1 cellular context compared by ENCODE assay signal in the genomic region with DNA sequence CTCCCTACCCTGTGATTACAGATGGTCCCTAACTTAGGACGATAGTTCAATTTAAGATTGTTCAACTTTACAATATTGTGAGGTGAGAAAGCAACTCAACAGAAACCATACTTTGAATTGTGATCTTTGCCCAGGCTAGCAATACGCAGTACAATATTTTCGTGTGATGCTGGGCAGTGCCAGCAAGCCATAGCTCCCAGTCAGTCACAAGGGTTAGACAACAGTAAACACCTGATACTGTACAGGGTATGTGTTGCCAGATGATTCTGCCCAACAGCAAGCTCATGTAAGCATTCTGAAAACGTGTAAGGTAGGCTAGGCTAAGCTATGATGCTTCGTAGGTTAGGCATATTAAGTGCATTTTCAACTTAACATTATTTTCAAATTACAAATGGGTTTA.
TF ChIP-seq lines count a peak whose summit lies in the region.

No MANE protein-coding gene starts in this region.

TF ChIP-seq in HepG2, 621 proteins besides CTCF, POLR2A, EP300 and RAD21:
- TF ChIP-seq KLF6 (CRISPR knock-in tag; IDR thresholded peaks at IDR 0.05) (no peak), ZNF251 (CRISPR knock-in tag; IDR thresholded peaks at IDR 0.05) (no peak), TOPORS (CRISPR knock-in tag; IDR thresholded peaks at IDR 0.05) (no peak), ZNF7 (CRISPR knock-in tag; IDR thresholded peaks at IDR 0.05) (no peak), ZNF644 (CRISPR knock-in tag; IDR thresholded peaks at IDR 0.05; ENCODE audit: low read depth) (no peak), ESRRA (CRISPR knock-in tag; IDR thresholded peaks at IDR 0.05; ENCODE audit: low read depth) (no peak), ZBTB1 (CRISPR knock-in tag; IDR thresholded peaks at IDR 0.05; ENCODE audit: borderline replicate concordance) (no peak), CENPX (CRISPR knock-in tag; IDR thresholded peaks at IDR 0.05) (no peak), ZNF724P (CRISPR knock-in tag; IDR thresholded peaks at IDR 0.05; ENCODE audit: borderline replicate concordance) (no peak)
- TF ChIP-seq, protein P1, sequence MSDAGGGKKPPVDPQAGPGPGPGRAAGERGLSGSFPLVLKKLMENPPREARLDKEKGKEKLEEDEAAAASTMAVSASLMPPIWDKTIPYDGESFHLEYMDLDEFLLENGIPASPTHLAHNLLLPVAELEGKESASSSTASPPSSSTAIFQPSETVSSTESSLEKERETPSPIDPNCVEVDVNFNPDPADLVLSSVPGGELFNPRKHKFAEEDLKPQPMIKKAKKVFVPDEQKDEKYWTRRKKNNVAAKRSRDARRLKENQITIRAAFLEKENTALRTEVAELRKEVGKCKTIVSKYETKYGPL (CRISPR knock-in tag; IDR thresholded peaks at IDR 0.05), result no peak
- TF ChIP-seq, protein P2, sequence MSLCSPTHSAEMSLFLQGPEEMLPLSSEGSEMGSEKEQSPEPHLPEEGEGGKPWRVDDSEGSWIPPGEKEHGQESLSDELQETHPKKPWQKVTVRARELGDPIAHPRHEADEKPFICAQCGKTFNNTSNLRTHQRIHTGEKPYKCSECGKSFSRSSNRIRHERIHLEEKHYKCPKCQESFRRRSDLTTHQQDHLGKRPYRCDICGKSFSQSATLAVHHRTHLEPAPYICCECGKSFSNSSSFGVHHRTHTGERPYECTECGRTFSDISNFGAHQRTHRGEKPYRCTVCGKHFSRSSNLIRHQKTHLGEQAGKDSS (CRISPR knock-in tag; IDR thresholded peaks at IDR 0.05; ENCODE audit: borderline replicate concordance, low read depth), result no peak
- TF ChIP-seq, protein P3, sequence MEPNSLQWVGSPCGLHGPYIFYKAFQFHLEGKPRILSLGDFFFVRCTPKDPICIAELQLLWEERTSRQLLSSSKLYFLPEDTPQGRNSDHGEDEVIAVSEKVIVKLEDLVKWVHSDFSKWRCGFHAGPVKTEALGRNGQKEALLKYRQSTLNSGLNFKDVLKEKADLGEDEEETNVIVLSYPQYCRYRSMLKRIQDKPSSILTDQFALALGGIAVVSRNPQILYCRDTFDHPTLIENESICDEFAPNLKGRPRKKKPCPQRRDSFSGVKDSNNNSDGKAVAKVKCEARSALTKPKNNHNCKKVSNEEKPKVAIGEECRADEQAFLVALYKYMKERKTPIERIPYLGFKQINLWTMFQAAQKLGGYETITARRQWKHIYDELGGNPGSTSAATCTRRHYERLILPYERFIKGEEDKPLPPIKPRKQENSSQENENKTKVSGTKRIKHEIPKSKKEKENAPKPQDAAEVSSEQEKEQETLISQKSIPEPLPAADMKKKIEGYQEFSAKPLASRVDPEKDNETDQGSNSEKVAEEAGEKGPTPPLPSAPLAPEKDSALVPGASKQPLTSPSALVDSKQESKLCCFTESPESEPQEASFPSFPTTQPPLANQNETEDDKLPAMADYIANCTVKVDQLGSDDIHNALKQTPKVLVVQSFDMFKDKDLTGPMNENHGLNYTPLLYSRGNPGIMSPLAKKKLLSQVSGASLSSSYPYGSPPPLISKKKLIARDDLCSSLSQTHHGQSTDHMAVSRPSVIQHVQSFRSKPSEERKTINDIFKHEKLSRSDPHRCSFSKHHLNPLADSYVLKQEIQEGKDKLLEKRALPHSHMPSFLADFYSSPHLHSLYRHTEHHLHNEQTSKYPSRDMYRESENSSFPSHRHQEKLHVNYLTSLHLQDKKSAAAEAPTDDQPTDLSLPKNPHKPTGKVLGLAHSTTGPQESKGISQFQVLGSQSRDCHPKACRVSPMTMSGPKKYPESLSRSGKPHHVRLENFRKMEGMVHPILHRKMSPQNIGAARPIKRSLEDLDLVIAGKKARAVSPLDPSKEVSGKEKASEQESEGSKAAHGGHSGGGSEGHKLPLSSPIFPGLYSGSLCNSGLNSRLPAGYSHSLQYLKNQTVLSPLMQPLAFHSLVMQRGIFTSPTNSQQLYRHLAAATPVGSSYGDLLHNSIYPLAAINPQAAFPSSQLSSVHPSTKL (CRISPR knock-in tag; IDR thresholded peaks at IDR 0.05), result no peak
- TF ChIP-seq, protein P4, sequence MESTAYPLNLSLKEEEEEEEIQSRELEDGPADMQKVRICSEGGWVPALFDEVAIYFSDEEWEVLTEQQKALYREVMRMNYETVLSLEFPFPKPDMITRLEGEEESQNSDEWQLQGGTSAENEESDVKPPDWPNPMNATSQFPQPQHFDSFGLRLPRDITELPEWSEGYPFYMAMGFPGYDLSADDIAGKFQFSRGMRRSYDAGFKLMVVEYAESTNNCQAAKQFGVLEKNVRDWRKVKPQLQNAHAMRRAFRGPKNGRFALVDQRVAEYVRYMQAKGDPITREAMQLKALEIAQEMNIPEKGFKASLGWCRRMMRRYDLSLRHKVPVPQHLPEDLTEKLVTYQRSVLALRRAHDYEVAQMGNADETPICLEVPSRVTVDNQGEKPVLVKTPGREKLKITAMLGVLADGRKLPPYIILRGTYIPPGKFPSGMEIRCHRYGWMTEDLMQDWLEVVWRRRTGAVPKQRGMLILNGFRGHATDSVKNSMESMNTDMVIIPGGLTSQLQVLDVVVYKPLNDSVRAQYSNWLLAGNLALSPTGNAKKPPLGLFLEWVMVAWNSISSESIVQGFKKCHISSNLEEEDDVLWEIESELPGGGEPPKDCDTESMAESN (CRISPR knock-in tag; conservative IDR thresholded peaks at IDR 0.05), result no peak
